ENCODE assay signal across 11 cellular contexts in the genomic region with DNA sequence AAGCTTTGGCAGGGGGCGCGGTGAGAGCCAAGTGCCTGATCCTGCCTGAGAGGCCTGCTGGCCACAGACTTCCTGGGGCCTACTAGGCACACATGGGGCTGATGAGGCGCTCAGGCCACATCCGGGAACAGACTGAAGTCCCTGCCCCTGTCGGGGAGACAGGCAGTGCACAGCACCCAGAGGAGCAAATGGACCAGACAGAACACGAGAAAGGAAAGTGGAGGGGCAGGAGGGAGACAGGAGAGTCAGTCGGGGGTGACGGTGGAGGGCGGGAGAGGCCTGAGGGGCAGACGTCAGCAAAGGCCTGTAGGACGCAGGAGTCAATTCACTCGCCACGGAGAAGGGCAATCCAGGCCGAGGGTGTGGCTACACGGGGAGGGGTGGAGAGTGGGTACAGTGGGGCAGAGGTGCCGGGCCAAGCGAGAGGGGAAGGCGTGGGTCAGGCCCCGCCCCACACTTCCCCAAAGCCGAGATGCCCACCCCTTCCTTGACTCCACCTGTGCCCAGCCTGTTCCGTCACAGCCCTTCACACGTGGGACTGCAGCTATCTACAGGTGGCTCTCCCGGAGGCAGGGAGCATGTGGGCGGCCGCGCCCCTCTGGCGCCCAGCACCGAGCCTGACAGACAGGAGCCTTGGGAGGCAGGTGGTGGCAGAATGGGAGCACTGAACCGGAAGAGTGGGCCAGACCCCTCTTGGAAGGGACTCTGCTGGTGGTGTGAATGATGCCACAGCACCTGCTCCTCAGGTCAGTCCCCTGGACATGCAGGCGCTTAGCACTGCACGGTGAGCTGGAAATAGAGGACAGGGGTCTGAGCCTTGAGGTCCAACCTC. TPM values are rescaled to one million over a fixed set of nuclear protein-coding genes. Genes with fewer than 3 reads are reported as not detected.
DNase-seq lines count a peak whose midpoint lies in the region; ATAC-seq, FAIRE-seq and TF ChIP-seq lines count a peak whose summit lies in the region.
"Had no signal": no experiment of that assay in that cellular context is flagged by ENCODE, and none has a peak within 500 bp of the region (broad histone marks: within the 10 kb centered on the region; RNA-seq: fewer than 3 reads in every experiment).

No MANE protein-coding gene starts in this region.

- no peak overlapping the region for H4K91ac ChIP-seq in trophoblast cell (ENCODE audit: low read depth, low read length)

- no peak overlapping the region for H2AFZ ChIP-seq in trophoblast cell (ENCODE audit: insufficient read depth, low read length, poor library complexity)

- no peaks in the 10 kb centered on the region for H3K27me3 Mint-ChIP-seq in effector memory CD8-positive, alpha-beta T cell

- no peak for TF ChIP-seq CTCF in gastroesophageal sphincter (IDR thresholded peaks at IDR 0.05)

- H3K4me3 Mint-ChIP-seq in effector memory CD8-positive, alpha-beta T cell: peak overlapping the region; percentile 66 to 79

- no CpG with 5 or more reads among the region's 31 CpGs for WGBS in trophoblast cell (ENCODE audit: extremely low coverage, insufficient coverage, insufficient read length)
- 77% methylated on average over 11 of the region's 31 CpGs; no CpG with 5 or more reads in 1 of the 2 donors for WGBS in gastroesophageal sphincter (ENCODE audit: low coverage in 1 of 2), 2 donors

- H3K27ac ChIP-seq in trophoblast cell (ENCODE audit: low read depth, low read length): no peak overlapping the region
- H3K27ac ChIP-seq in gastroesophageal sphincter: peak overlapping the region in 1 of 4 donors; percentile 31

- H3K4me1 ChIP-seq in trophoblast cell (ENCODE audit: control insufficient read depth in 1 of 2, insufficient read depth in 2 of 2, low read length in 2 of 2) (no peaks in the 10 kb centered on the region), gastroesophageal sphincter (no peaks in the 10 kb centered on the region)

- H3K14ac ChIP-seq in trophoblast cell (ENCODE audit: low read length): no peak overlapping the region

- no peak overlapping the region for H3K4me2 ChIP-seq in trophoblast cell (ENCODE audit: low read length)

- no peak for DNase-seq in GM12891 (ENCODE audit: insufficient read length, low spot score)
- DNase-seq in effector memory CD8-positive, alpha-beta T cell: peak in 2 of 3 experiments; percentile 41 to 47
- DNase-seq in trophoblast cell: no peak
- no peak for DNase-seq in cerebellum (ENCODE audit: low spot score)
- no peak for DNase-seq in NCI-H524 treated with DMSO at 0.1 percent for 48 hours (lab: John Stamatoyannopoulos, UW)
- DNase-seq in NCI-H2107 treated with DMSO at 0.1 percent for 48 hours (lab: John Stamatoyannopoulos, UW; ENCODE audit: unreplicated experiment): no peak
- DNase-seq: GDM1; NCI-H526 treated with DMSO at 0.1 percent for 48 hours; stimulated activated CD4-positive, alpha-beta T cell treated with anti-CD3 and anti-CD28 coated beads, Interleukin-12 subunit alpha, Interleukin-12 subunit beta, amount 100 ng/mL, for 4 hours had no signal

- H3K23ac ChIP-seq in trophoblast cell (ENCODE audit: low read length): no peak overlapping the region

- H3K79me2 ChIP-seq in trophoblast cell (ENCODE audit: control insufficient read depth, insufficient read depth, low read length, poor library complexity): no peaks in the 10 kb centered on the region

- H3K36me3 Mint-ChIP-seq in effector memory CD8-positive, alpha-beta T cell (ENCODE audit: insufficient read depth): peaks cover 91% of the 10 kb centered on the region

- peak; percentile 10 for ATAC-seq in SK-N-SH treated with all-trans-retinoic acid at 6 μM for 48 hours
- ATAC-seq in effector memory CD8-positive, alpha-beta T cell (replicated peaks): peak; percentile 70
- ATAC-seq in gastroesophageal sphincter: no peak

- H3K27me3 ChIP-seq in trophoblast cell (ENCODE audit: insufficient read depth, low read length) (no peaks in the 10 kb centered on the region), gastroesophageal sphincter (no peaks in the 10 kb centered on the region)

- H3K18ac ChIP-seq in trophoblast cell (ENCODE audit: low read length): no peak overlapping the region

- no peak overlapping the region for H3K4ac ChIP-seq in trophoblast cell (ENCODE audit: low read depth, low read length)

- H3K9ac ChIP-seq in trophoblast cell (ENCODE audit: low read length): no peak overlapping the region

- H3K9me3 ChIP-seq in trophoblast cell (ENCODE audit: insufficient read depth, low read depth, low read length): peaks cover 2% of the 10 kb centered on the region
- no peaks in the 10 kb centered on the region for H3K9me3 ChIP-seq in gastroesophageal sphincter

- TF ChIP-seq EP300 in gastroesophageal sphincter (IDR thresholded peaks at IDR 0.05): no peak

- H3K36me3 ChIP-seq in trophoblast cell (ENCODE audit: control insufficient read depth in 1 of 2, insufficient read depth in 2 of 2, low read length in 2 of 2): peaks cover 81 to 88% of the 10 kb centered on the region in 2 experiments
- peaks cover 0 to 100% of the 10 kb centered on the region in 2 donors for H3K36me3 ChIP-seq in gastroesophageal sphincter

- peaks cover 20 to 24% of the 10 kb centered on the region in 2 donors for H3K4me1 Mint-ChIP-seq in effector memory CD8-positive, alpha-beta T cell (ENCODE audit: low read depth in 2 of 2)

- TF ChIP-seq POLR2A in GM12891 (IDR thresholded peaks at IDR 0.05; ENCODE audit: low read depth, low read length) (peak; percentile 15; the same call in 1 of the 2 replicates), gastroesophageal sphincter (IDR thresholded peaks at IDR 0.05) (no peak)

- no peak overlapping the region for H2BK5ac ChIP-seq in trophoblast cell (ENCODE audit: low read depth, low read length, poor library complexity)

- H2BK120ac ChIP-seq in trophoblast cell (ENCODE audit: insufficient read depth, low read length, poor library complexity): no peak overlapping the region

- no peaks in the 10 kb centered on the region for H3K79me1 ChIP-seq in trophoblast cell (ENCODE audit: low read length)

- FAIRE-seq in GM12891 (lab: Jason Lieb, UNC): no peak

- no peak overlapping the region for H2AK5ac ChIP-seq in trophoblast cell (ENCODE audit: low read length)

- no peak overlapping the region for H2BK12ac ChIP-seq in trophoblast cell (ENCODE audit: low read length)

- H3K4me3 ChIP-seq in trophoblast cell (ENCODE audit: low read depth, low read length): peak overlapping the region; percentile 21
- no peak overlapping the region for H3K4me3 ChIP-seq in gastroesophageal sphincter

- H3K9me3 Mint-ChIP-seq in effector memory CD8-positive, alpha-beta T cell: no peaks in the 10 kb centered on the region

- H3K27ac Mint-ChIP-seq in effector memory CD8-positive, alpha-beta T cell: peak overlapping the region; percentile 95 to 97

- H4K12ac ChIP-seq in trophoblast cell (ENCODE audit: low read depth, low read length): no peak overlapping the region

- H4K8ac ChIP-seq in trophoblast cell (ENCODE audit: low read depth, low read length): no peak overlapping the region

TF ChIP-seq in GM12891, 5 proteins besides CTCF, POLR2A, EP300 and RAD21:
- TF ChIP-seq TAF1 (IDR thresholded peaks at IDR 0.05; ENCODE audit: low read depth, low read length) (no peak), POU2F2 (IDR thresholded peaks at IDR 0.05; ENCODE audit: low read depth, low read length) (peak; percentile 46; the same call in 1 of the 2 replicates), PAX5 (IDR thresholded peaks at IDR 0.05; ENCODE audit: insufficient read depth, low read length, severe bottlenecking) (no peak), POLR2AphosphoS5 (IDR thresholded peaks at IDR 0.05; ENCODE audit: low read depth, low read length) (0 out of 2 replicates have a peak, but pooled peaks have one; percentile 13)

TF ChIP-seq in SK-N-SH treated with all-trans-retinoic acid at 6 μM for 48 hours, 23 proteins besides CTCF, POLR2A, EP300 and RAD21 (continues in another document):
- TF ChIP-seq, protein P1, sequence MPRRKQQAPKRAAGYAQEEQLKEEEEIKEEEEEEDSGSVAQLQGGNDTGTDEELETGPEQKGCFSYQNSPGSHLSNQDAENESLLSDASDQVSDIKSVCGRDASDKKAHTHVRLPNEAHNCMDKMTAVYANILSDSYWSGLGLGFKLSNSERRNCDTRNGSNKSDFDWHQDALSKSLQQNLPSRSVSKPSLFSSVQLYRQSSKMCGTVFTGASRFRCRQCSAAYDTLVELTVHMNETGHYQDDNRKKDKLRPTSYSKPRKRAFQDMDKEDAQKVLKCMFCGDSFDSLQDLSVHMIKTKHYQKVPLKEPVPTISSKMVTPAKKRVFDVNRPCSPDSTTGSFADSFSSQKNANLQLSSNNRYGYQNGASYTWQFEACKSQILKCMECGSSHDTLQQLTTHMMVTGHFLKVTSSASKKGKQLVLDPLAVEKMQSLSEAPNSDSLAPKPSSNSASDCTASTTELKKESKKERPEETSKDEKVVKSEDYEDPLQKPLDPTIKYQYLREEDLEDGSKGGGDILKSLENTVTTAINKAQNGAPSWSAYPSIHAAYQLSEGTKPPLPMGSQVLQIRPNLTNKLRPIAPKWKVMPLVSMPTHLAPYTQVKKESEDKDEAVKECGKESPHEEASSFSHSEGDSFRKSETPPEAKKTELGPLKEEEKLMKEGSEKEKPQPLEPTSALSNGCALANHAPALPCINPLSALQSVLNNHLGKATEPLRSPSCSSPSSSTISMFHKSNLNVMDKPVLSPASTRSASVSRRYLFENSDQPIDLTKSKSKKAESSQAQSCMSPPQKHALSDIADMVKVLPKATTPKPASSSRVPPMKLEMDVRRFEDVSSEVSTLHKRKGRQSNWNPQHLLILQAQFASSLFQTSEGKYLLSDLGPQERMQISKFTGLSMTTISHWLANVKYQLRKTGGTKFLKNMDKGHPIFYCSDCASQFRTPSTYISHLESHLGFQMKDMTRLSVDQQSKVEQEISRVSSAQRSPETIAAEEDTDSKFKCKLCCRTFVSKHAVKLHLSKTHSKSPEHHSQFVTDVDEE (CRISPR knock-in tag; IDR thresholded peaks at IDR 0.05): no peak
- TF ChIP-seq ZNF8 (CRISPR knock-in tag; IDR thresholded peaks at IDR 0.05) (no peak), BACH2 (CRISPR knock-in tag; IDR thresholded peaks at IDR 0.05; ENCODE audit: borderline replicate concordance) (no peak), ISL1 (CRISPR knock-in tag; IDR thresholded peaks at IDR 0.05) (no peak), ARNTL (CRISPR knock-in tag; IDR thresholded peaks at IDR 0.05; ENCODE audit: borderline replicate concordance, low read depth) (no peak), ZFP30 (CRISPR knock-in tag; IDR thresholded peaks at IDR 0.05) (no peak), ESRRG (CRISPR knock-in tag; IDR thresholded peaks at IDR 0.05) (no peak), ZNF565 (CRISPR knock-in tag; conservative IDR thresholded peaks at IDR 0.05; ENCODE audit: low read depth) (no peak)

RNA-seq across cellular contexts. Expression of a gene that starts 20.5 kb away (rescaled TPM):
- 41.1 TPM for polyA plus RNA-seq in GM12891 (2012; ENCODE audit: low read depth, missing spikeins)
- polyA plus RNA-seq in trophoblast cell (2013): 30.9 and 32.6 TPM in 2 replicates
- total RNA-seq in cerebellum: 7.1 TPM
- total RNA-seq in gastroesophageal sphincter: 10 to 100 TPM; 17.6 to 25.2 (median 20.4) TPM

RNA-seq across cellular contexts. Expression of a gene that starts 20.6 kb away (rescaled TPM):
- 1.5 TPM for polyA plus RNA-seq in GM12891 (2012; ENCODE audit: low read depth, missing spikeins)
- 1.5 and 1.6 TPM in 2 replicates for polyA plus RNA-seq in trophoblast cell (2013)
- 26.5 TPM for total RNA-seq in cerebellum
- total RNA-seq in gastroesophageal sphincter: 1 to 10 TPM; 4.2 to 9.5 (median 6.2) TPM

Comparison
In these comparisons a context has a peak if more than half of its experiments do, and no peak if none do; other contexts are left out.
1. DNase-seq: peak in effector memory CD8-positive, alpha-beta T cell (2 of 3); none in GM12891 (single experiment), trophoblast cell (0 of 2), cerebellum (single experiment), NCI-H524 treated with DMSO at 0.1 percent for 48 hours (single experiment) and NCI-H2107 treated with DMSO at 0.1 percent for 48 hours (single experiment).